Comparison of ENCODE assay signal across 9 cellular contexts in genomic region chr12:48903363-48903981, GRCh38. TPM values are rescaled to one million over a fixed set of nuclear protein-coding genes. Genes with fewer than 3 reads are reported as not detected.
A peak's percentile ranks its signal among the peaks of the same experiment; 100 is the strongest.
DNase-seq lines count a peak whose midpoint lies in the region; ATAC-seq and TF ChIP-seq lines count a peak whose summit lies in the region.
"Had no signal": no experiment of that assay in that cellular context is flagged by ENCODE, and none has a peak within 500 bp of the region (broad histone marks: within the 10 kb centered on the region; RNA-seq: fewer than 3 reads in every experiment).

No MANE protein-coding gene starts in this region.

- H3K36me3 Mint-ChIP-seq in MCF 10A (ENCODE audit: insufficient read depth, unreplicated experiment): no peaks in the 10 kb centered on the region
- H3K36me3 Mint-ChIP-seq in activated CD8-positive, alpha-beta T cell treated with anti-CD3 and anti-CD28 coated beads, Interleukin-2, amount 10 ng/mL, durations not matched to agents 7 days and 5 days (ENCODE audit: low read depth): no peaks in the 10 kb centered on the region

- H3K27ac Mint-ChIP-seq in MCF 10A (ENCODE audit: low read depth, unreplicated experiment): no peak overlapping the region
- H3K27ac Mint-ChIP-seq in activated CD8-positive, alpha-beta T cell treated with anti-CD3 and anti-CD28 coated beads, Interleukin-2, amount 10 ng/mL, durations not matched to agents 7 days and 5 days: no peak overlapping the region

- H3K4me3 ChIP-seq in mammary epithelial cell (replicated peaks in 1 of 3; ENCODE audit: insufficient read depth in 1 of 3, low read depth in 2 of 3, low read length in 3 of 3): no peak overlapping the region
- H3K4me3 ChIP-seq in hepatocyte: no peak overlapping the region
- peak overlapping the region; percentile 13 to 43 for H3K4me3 ChIP-seq in testis

- no peak overlapping the region for H3K9ac ChIP-seq in mammary epithelial cell (ENCODE audit: insufficient read depth, low read length)

- H3K36me3 ChIP-seq in mammary epithelial cell (ENCODE audit: insufficient read depth, low read length): no peaks in the 10 kb centered on the region
- no peaks in the 10 kb centered on the region for H3K36me3 ChIP-seq in hepatocyte (replicated peaks; ENCODE audit: insufficient read depth, low read depth)
- H3K36me3 ChIP-seq in testis (ENCODE audit: low read depth, missing control alignments): no peaks in the 10 kb centered on the region

- no peaks in the 10 kb centered on the region for H3K79me2 ChIP-seq in mammary epithelial cell (ENCODE audit: insufficient read depth, low read length)
- no peaks in the 10 kb centered on the region for H3K79me2 ChIP-seq in hepatocyte

- intact Hi-C loops in MCF 10A (cut with micrococcal nuclease): no loop called here
- intact Hi-C loops in mammary epithelial cell (cut with micrococcal nuclease): no loop called here
- intact Hi-C loops in testis (cut with DNase I; ENCODE audit: low total_unique reads): no loop called here

- H3K4me1 Mint-ChIP-seq in MCF 10A (ENCODE audit: insufficient read depth, unreplicated experiment): no peaks in the 10 kb centered on the region
- peaks cover 12% of the 10 kb centered on the region for H3K4me1 Mint-ChIP-seq in activated CD8-positive, alpha-beta T cell treated with anti-CD3 and anti-CD28 coated beads, Interleukin-2, amount 10 ng/mL, durations not matched to agents 7 days and 5 days (ENCODE audit: low read depth)

- 60% methylated on average over 20 of the region's 20 CpGs for WGBS in mammary epithelial cell (ENCODE audit: low coverage, missing lambda C conversion rate)
- WGBS in hepatocyte (ENCODE audit: low lambda C conversion rate, missing lambda C conversion rate): 72% methylated on average over 20 of the region's 20 CpGs
- WGBS in testis, 2 donors: 36 to 59% methylated on average over 20 of the region's 20 CpGs

- ATAC-seq in activated CD8-positive, alpha-beta T cell treated with anti-CD3 and anti-CD28 coated beads, Interleukin-2, amount 10 ng/mL, durations not matched to agents 7 days and 5 days: peak; percentile 12
- no peak for ATAC-seq in GM18870 (IDR thresholded peaks at IDR 0.05; ENCODE audit: unreplicated experiment)
- ATAC-seq in esophagus mucosa: no peak

- BruUV-seq in MCF 10A (replicated peaks; lab: Mats Ljungman, UMichigan) (no TSS peak), mammary epithelial cell (replicated peaks; lab: Mats Ljungman, UMichigan) (no TSS peak)

- CTCF ChIA-PET in MCF 10A (lab: Yijun Ruan, JAX): interaction anchor here (0.5 to 3.2 kb wide), 10 partner anchors 9 to 578 kb away, joined by 3 to 20 read pairs (median 4); partner anchors contain the start of gene DDX23
- CTCF ChIA-PET in mammary epithelial cell (lab: Charles Lee; ENCODE audit: low non-redundant PET): no interaction called here
- CTCF ChIA-PET in activated CD8-positive, alpha-beta T cell treated with anti-CD3 and anti-CD28 coated beads, Interleukin-2, amount 10 ng/mL, durations not matched to agents 7 days and 5 days (lab: Charles Lee): interaction anchor here (0.7 to 7.1 kb wide), 23 partner anchors 10 to 116 kb away, joined by 3 to 77 read pairs (median 6); partner anchors contain the start of genes ARF3, DDX23, FKBP11 and PRKAG1

- H3K9me2 ChIP-seq in hepatocyte (replicated peaks; ENCODE audit: insufficient read depth): no peaks in the 10 kb centered on the region

- dilution Hi-C loops in mammary epithelial cell (cut with HindIII; ENCODE audit: low sequenced_read_pairs): no loop called here

- TF ChIP-seq POLR2A in testis (IDR thresholded peaks at IDR 0.05): no peak

- TF ChIP-seq CTCF in MCF 10A (IDR thresholded peaks at IDR 0.05; ENCODE audit: unreplicated experiment): no peak
- no peak for TF ChIP-seq CTCF in mammary epithelial cell (conservative IDR thresholded peaks at IDR 0.05 in 1 of 2, IDR thresholded peaks at IDR 0.05 in 1 of 2; ENCODE audit: extremely low read depth in 1 of 2, insufficient read depth in 1 of 2, low read depth in 1 of 2, low read length in 2 of 2)
- no peak for TF ChIP-seq CTCF in hepatocyte (IDR thresholded peaks at IDR 0.05; ENCODE audit: poor library complexity)
- TF ChIP-seq CTCF in testis (IDR thresholded peaks at IDR 0.05): no peak

- no peak overlapping the region for H3K4me2 ChIP-seq in mammary epithelial cell (ENCODE audit: insufficient read depth, low read depth, low read length)
- peak overlapping the region; percentile 85 for H3K4me2 ChIP-seq in hepatocyte

- H3K27me3 ChIP-seq in mammary epithelial cell (ENCODE audit: insufficient read depth, low read length) (no peaks in the 10 kb centered on the region), hepatocyte (no peaks in the 10 kb centered on the region), testis (no peaks in the 10 kb centered on the region)

- POLR2A ChIA-PET in MCF 10A (lab: Yijun Ruan, JAX): no interaction called here
- POLR2A ChIA-PET in activated CD8-positive, alpha-beta T cell treated with anti-CD3 and anti-CD28 coated beads, Interleukin-2, amount 10 ng/mL, durations not matched to agents 7 days and 5 days (lab: Charles Lee): interaction anchor here (0.6 to 1.9 kb wide), 3 partner anchors 23 to 51 kb away, joined by 3 to 6 read pairs (median 4); partner anchors contain the start of genes DDX23 and RND1

- peak overlapping the region; percentile 61 for H3K4me3 Mint-ChIP-seq in MCF 10A (ENCODE audit: unreplicated experiment)
- peak overlapping the region; percentile 64 for H3K4me3 Mint-ChIP-seq in activated CD8-positive, alpha-beta T cell treated with anti-CD3 and anti-CD28 coated beads, Interleukin-2, amount 10 ng/mL, durations not matched to agents 7 days and 5 days

- peaks cover 5% of the 10 kb centered on the region for H3K27me3 Mint-ChIP-seq in MCF 10A (ENCODE audit: insufficient read depth, unreplicated experiment)
- H3K27me3 Mint-ChIP-seq in activated CD8-positive, alpha-beta T cell treated with anti-CD3 and anti-CD28 coated beads, Interleukin-2, amount 10 ng/mL, durations not matched to agents 7 days and 5 days (ENCODE audit: low read depth): peaks cover 12% of the 10 kb centered on the region

- no peaks in the 10 kb centered on the region for H3K9me3 Mint-ChIP-seq in MCF 10A (ENCODE audit: unreplicated experiment)
- H3K9me3 Mint-ChIP-seq in activated CD8-positive, alpha-beta T cell treated with anti-CD3 and anti-CD28 coated beads, Interleukin-2, amount 10 ng/mL, durations not matched to agents 7 days and 5 days (ENCODE audit: insufficient read depth): no peaks in the 10 kb centered on the region

- H3K27ac ChIP-seq in mammary epithelial cell (ENCODE audit: insufficient read depth, low read depth, low read length) (no peak overlapping the region), hepatocyte (no peak overlapping the region), testis (no peak overlapping the region)
- H3K27ac ChIP-seq: C4-2B had no signal

- DNase-seq in MCF 10A (ENCODE audit: unreplicated experiment) (no peak), mammary epithelial cell (no peak), hepatocyte (ENCODE audit: low spot score) (no peak), testis (no peak), AML-193 (lab: John Stamatoyannopoulos, UW) (no peak)
- no peak for DNase-seq in activated CD8-positive, alpha-beta T cell treated with anti-CD3 and anti-CD28 coated beads, Interleukin-2, amount 10 ng/mL, durations not matched to agents 7 days and 5 days

- no peak overlapping the region for H2AFZ ChIP-seq in mammary epithelial cell (ENCODE audit: low read depth, low read length)
- no peak overlapping the region for H2AFZ ChIP-seq in hepatocyte

- H3K4me1 ChIP-seq in mammary epithelial cell (ENCODE audit: insufficient read depth, low read length) (no peaks in the 10 kb centered on the region), hepatocyte (ENCODE audit: insufficient read depth) (peaks cover 9% of the 10 kb centered on the region), testis (no peaks in the 10 kb centered on the region)

- H3K9me3 ChIP-seq in mammary epithelial cell (replicated peaks; ENCODE audit: insufficient read depth, low read length) (no peaks in the 10 kb centered on the region), hepatocyte (ENCODE audit: low read depth) (no peaks in the 10 kb centered on the region), testis (no peaks in the 10 kb centered on the region)

- in situ Hi-C loops in mammary epithelial cell (cut with MboI; ENCODE audit: low sequenced_read_pairs in 2 of 2): no loop called here

- H4K20me1 ChIP-seq in mammary epithelial cell (ENCODE audit: insufficient read depth, low read length) (no peaks in the 10 kb centered on the region), hepatocyte (ENCODE audit: insufficient read depth, poor library complexity, severe bottlenecking) (no peaks in the 10 kb centered on the region)

RNA-seq across cellular contexts. Expression of gene FKBP11, which starts 21.8 kb away (rescaled TPM):
- 11.0 and 13.1 TPM in 2 replicates for total RNA-seq in MCF 10A (2022)
- 10 to 100 TPM in 1 of 2 donors, 1 to 10 TPM in 1; 5.2 to 11.4 TPM for total RNA-seq in mammary epithelial cell
- polyA plus RNA-seq in mammary epithelial cell: 19.6 TPM
- polyA minus RNA-seq in mammary epithelial cell: 51.6 TPM
- 10 to 100 TPM; 48.7 to 52.6 TPM for total RNA-seq in activated CD8-positive, alpha-beta T cell treated with anti-CD3 and anti-CD28 coated beads, Interleukin-2, amount 10 ng/mL, durations not matched to agents 7 days and 5 days
- 30.4 and 37.8 TPM in 2 replicates for total RNA-seq in hepatocyte
- 201 and 232 TPM in 2 replicates for polyA plus RNA-seq in hepatocyte
- total RNA-seq in testis: 10 to 100 TPM; 13.4 to 22.4 TPM
- polyA plus RNA-seq in testis (ENCODE audit: insufficient read depth, low read depth, low replicate concordance): 16.4 TPM
- total RNA-seq in esophagus mucosa: 13.1 TPM

RNA-seq across cellular contexts. Expression of gene RND1, which starts 37.8 kb away (rescaled TPM):
- total RNA-seq in MCF 10A (2022) (1.0 and 1.2 TPM in 2 replicates), mammary epithelial cell (under 1 TPM; 0.17 to 0.68 TPM), hepatocyte (25.8 and 39.1 TPM in 2 replicates), testis (1 to 10 TPM in 1 of 2 donors, under 1 TPM in 1; 0.81 to 1.1 TPM), esophagus mucosa (2.6 TPM)
- polyA plus RNA-seq in mammary epithelial cell (0.37 TPM), hepatocyte (78.5 and 99.1 TPM in 2 replicates), testis (ENCODE audit: insufficient read depth, low read depth, low replicate concordance) (1.2 TPM)
- not detected for polyA minus RNA-seq in mammary epithelial cell
- total RNA-seq in activated CD8-positive, alpha-beta T cell treated with anti-CD3 and anti-CD28 coated beads, Interleukin-2, amount 10 ng/mL, durations not matched to agents 7 days and 5 days: 1 to 10 TPM; 1.4 to 2.5 TPM

RNA-seq across cellular contexts. Expression of gene DDX23, which starts 51.5 kb away (rescaled TPM):
- total RNA-seq in MCF 10A (2022): 67.8 and 88.4 TPM in 2 replicates
- total RNA-seq in mammary epithelial cell: 10 to 100 TPM; 28.2 to 71.9 TPM
- 53.4 TPM for polyA plus RNA-seq in mammary epithelial cell
- 137 TPM for polyA minus RNA-seq in mammary epithelial cell
- total RNA-seq in activated CD8-positive, alpha-beta T cell treated with anti-CD3 and anti-CD28 coated beads, Interleukin-2, amount 10 ng/mL, durations not matched to agents 7 days and 5 days: 100 to 1,000 TPM; 127 to 154 TPM
- total RNA-seq in hepatocyte: 73.1 and 74.8 TPM in 2 replicates
- 41.7 and 46.5 TPM in 2 replicates for polyA plus RNA-seq in hepatocyte
- 10 to 100 TPM; 85.0 to 96.1 TPM for total RNA-seq in testis
- polyA plus RNA-seq in testis (ENCODE audit: insufficient read depth, low read depth, low replicate concordance): 69.4 TPM
- 37.3 TPM for total RNA-seq in esophagus mucosa

RNA-seq across cellular contexts. Expression of gene ARF3, which starts 53.8 kb away (rescaled TPM):
- total RNA-seq in MCF 10A (2022) (117 and 129 TPM in 2 replicates), mammary epithelial cell (100 to 1,000 TPM in 1 of 2 donors, 10 to 100 TPM in 1; 87.9 to 201 TPM), hepatocyte (67.7 and 71.3 TPM in 2 replicates), testis (10 to 100 TPM; 78.3 to 92.9 TPM), esophagus mucosa (144 TPM)
- polyA plus RNA-seq in mammary epithelial cell (200 TPM), hepatocyte (57.6 and 61.6 TPM in 2 replicates), testis (ENCODE audit: insufficient read depth, low read depth, low replicate concordance) (134 TPM)
- 258 TPM for polyA minus RNA-seq in mammary epithelial cell
- 100 to 1,000 TPM; 104 to 108 TPM for total RNA-seq in activated CD8-positive, alpha-beta T cell treated with anti-CD3 and anti-CD28 coated beads, Interleukin-2, amount 10 ng/mL, durations not matched to agents 7 days and 5 days

Comparison
In these comparisons a context has a peak if more than half of its experiments do, and no peak if none do; other contexts are left out.
1. H3K4me3 ChIP-seq: peak in testis (2 of 2); none in mammary epithelial cell (0 of 3) and hepatocyte (single experiment).